ENCODE assay signal across 7 cellular contexts in genomic region chr1:165444897-165445370, GRCh38. TPM values are rescaled to one million over a fixed set of nuclear protein-coding genes. Genes with fewer than 3 reads are reported as not detected.
DNase-seq lines count a peak whose midpoint lies in the region; ATAC-seq and TF ChIP-seq lines count a peak whose summit lies in the region.

Gene RXRG, minus strand, starts transcription at chr1:165445126. Its CDS starts 233 bp downstream, at chr1:165444893.

- peaks cover 18% of the 10 kb centered on the region for H3K4me1 ChIP-seq in psoas muscle
- no peaks in the 10 kb centered on the region for H3K4me1 ChIP-seq in uterus

- DNase-seq in MG63 (peak; percentile 54), T-helper 9 cell (peak; percentile 2), globus pallidus (ENCODE audit: low spot score) (peak; percentile 19), psoas muscle (peak; percentile 64 to 89), uterus (no peak)

- H3K4me3 ChIP-seq in MG63, result peak within 1 kb of the TSS; percentile 5; the same call in 1 of the 2 replicates
- H3K4me3 ChIP-seq in psoas muscle, result peak within 1 kb of the TSS; percentile 70
- peak within 1 kb of the TSS in 1 of 2 donors; percentile 8 for H3K4me3 ChIP-seq in uterus

- WGBS in psoas muscle, 3 donors, result 1 to 2% (median 1%) methylated on average over 33 of the region's 33 CpGs

- H3K9me3 ChIP-seq in MG63, result no peaks in the 10 kb centered on the region
- H3K9me3 ChIP-seq in psoas muscle, result no peaks in the 10 kb centered on the region
- no peaks in the 10 kb centered on the region for H3K9me3 ChIP-seq in uterus

- H3K27me3 ChIP-seq in MG63 (peaks cover 27% of the 10 kb centered on the region), psoas muscle (ENCODE audit: insufficient read depth in 3 of 3, low read length in 2 of 3) (peaks cover 0 to 4% (median 0%) of the 10 kb centered on the region in 3 donors), uterus (peaks cover 0 to 7% of the 10 kb centered on the region in 2 donors)

- ATAC-seq in psoas muscle (peak; percentile 92 to 94 (median 93)), GM18519 (IDR thresholded peaks at IDR 0.05; ENCODE audit: low FRiP score, unreplicated experiment) (no peak), HG03196 (IDR thresholded peaks at IDR 0.05; ENCODE audit: unreplicated experiment) (no peak)

- intact Hi-C loops in psoas muscle (cut with DNase I) (loop anchor here (5.0 kb wide), 2 partner anchors 52 to 97 kb away; partner anchors contain the start of gene LRRC52 (in 1 of the 2)), uterus (cut with DNase I; ENCODE audit: low total_unique reads) (no loop called here)

- TF ChIP-seq CTCF in psoas muscle (IDR thresholded peaks at IDR 0.05) (no peak), uterus (IDR thresholded peaks at IDR 0.05) (no peak)

- H3K27ac ChIP-seq in psoas muscle (peak within 1 kb of the TSS; percentile 80), uterus (no peak within 1 kb of the TSS)

- TF ChIP-seq POLR2A in uterus (IDR thresholded peaks at IDR 0.05), result no peak

- no peaks in the 10 kb centered on the region for H3K36me3 ChIP-seq in MG63
- no peaks in the 10 kb centered on the region for H3K36me3 ChIP-seq in psoas muscle (ENCODE audit: insufficient read depth in 1 of 2, low read depth in 1 of 2)
- no peaks in the 10 kb centered on the region for H3K36me3 ChIP-seq in uterus

RNA-seq across cellular contexts. Expression of gene RXRG, which starts in this region (rescaled TPM):
- 0.47 TPM in 1 of 2 replicates, not detected in the other for total RNA-seq in MG63 (2014; rRNA removed; shearing (Covaris generic); ENCODE audit: low replicate concordance)
- total RNA-seq in psoas muscle, result 10 to 100 TPM in 2 of 4 donors, 1 to 10 TPM in 2; 2.8 to 20.4 (median 10.7) TPM
- polyA plus RNA-seq in psoas muscle, result 10 to 100 TPM in 2 of 3 donors, 1 to 10 TPM in 1; 7.1 to 45.9 (median 17.4) TPM
- 1 to 10 TPM in 1 of 4 donors, under 1 TPM in 2, not detected in 1; under 0.01 to 3.2 (median 0.18) TPM for total RNA-seq in uterus

Comparison
In these comparisons a context has a peak if more than half of its experiments do, and no peak if none do; other contexts are left out.
1. Peak in DNase-seq and H3K4me3 ChIP-seq in MG63; RNA of the gene not detected or under 1 TPM.
2. DNase-seq: peak in T-helper 9 cell (single experiment), globus pallidus (single experiment) and psoas muscle (2 of 2); none in uterus (0 of 2).
3. ATAC-seq: peak in psoas muscle (4 of 4); none in GM18519 (single experiment) and HG03196 (single experiment).